1 cellular context compared by ENCODE assay signal in genomic region chr1:37043101-37043500, GRCh38.
TF ChIP-seq lines count a peak whose summit lies in the region.

No MANE protein-coding gene starts in this region.

TF ChIP-seq in H1, 55 proteins besides CTCF, POLR2A, EP300 and RAD21 (continued from another document):
- TF ChIP-seq TAF1 (IDR thresholded peaks at IDR 0.05; ENCODE audit: low read depth, low read length) = no peak
